9 cellular contexts compared by ENCODE assay signal in the genomic region with DNA sequence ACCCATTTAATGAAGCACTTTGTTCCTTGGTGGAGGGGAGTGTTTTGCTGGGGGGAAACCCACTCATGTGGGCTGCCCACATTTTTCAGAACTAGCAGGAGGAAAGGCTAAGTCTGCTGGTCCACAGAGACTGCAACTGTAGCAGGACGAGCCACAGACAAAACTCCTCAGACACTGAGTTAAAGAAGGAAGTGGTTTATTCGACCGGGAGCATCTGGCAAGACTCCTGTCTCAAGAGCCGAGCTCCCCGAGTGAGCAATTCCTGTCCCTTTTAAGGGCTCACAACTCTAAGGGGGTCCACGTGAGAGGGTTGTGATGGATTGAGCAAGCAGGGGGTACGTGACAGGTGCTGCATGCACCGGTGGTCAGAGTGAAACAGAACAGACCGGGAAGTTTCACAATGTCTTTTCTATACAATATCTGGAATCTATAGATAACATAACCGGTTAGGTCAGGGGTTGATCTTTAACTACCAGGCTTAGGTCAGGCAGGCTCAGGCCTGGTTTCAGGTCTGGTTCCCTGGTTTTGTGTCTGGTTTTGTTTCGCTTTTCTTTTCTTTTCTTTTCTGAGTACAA. TPM values are rescaled to one million over a fixed set of nuclear protein-coding genes. Genes with fewer than 3 reads are reported as not detected.
A peak's percentile ranks its signal among the peaks of the same experiment; 100 is the strongest.
DNase-seq lines count a peak whose midpoint lies in the region; ATAC-seq and TF ChIP-seq lines count a peak whose summit lies in the region.
"Not testable (repeated sequence)": the region's sequence is repeated elsewhere in the genome, so short reads cannot be mapped to it uniquely, and the experiment has no call there.
"Had no signal": no experiment of that assay in that cellular context is flagged by ENCODE, and none has a peak within 500 bp of the region (broad histone marks: within the 10 kb centered on the region; RNA-seq: fewer than 3 reads in every experiment).

No MANE protein-coding gene starts in this region.

- intact Hi-C loops in activated CD8-positive, alpha-beta T cell treated with anti-CD3 and anti-CD28 coated beads for 36 hours (cut with micrococcal nuclease); thyroid gland (cut with DNase I): not testable (repeated sequence)
- intact Hi-C loops in ascending aorta (cut with DNase I) (loop anchor here (5.0 to 10.0 kb wide), 5 partner anchors 113 to 840 kb away; partner anchors contain the start of genes ZNF429, ZNF430, ZNF66 and ZNF85), gastrocnemius medialis (cut with DNase I; ENCODE audit: low total_unique reads) (loop anchor here (10.0 kb wide), 2 partner anchors 240 to 840 kb away; partner anchors contain the start of gene ZNF429)
- intact Hi-C loops in naive thymus-derived CD4-positive, alpha-beta T cell (cut with micrococcal nuclease), result loop anchor here in 1 of 2 donors (5.0 to 10.0 kb wide), 2 partner anchors 418 to 1170 kb away; partner anchors contain the start of genes ZNF43 and ZNF714

- 0 out of 2 replicates have a peak overlapping the region, but pooled peaks have one; percentile 6 for H3K9ac ChIP-seq in BLaER1

- not testable (repeated sequence) for ATAC-seq in activated CD8-positive, alpha-beta T cell treated with anti-CD3 and anti-CD28 coated beads for 36 hours; gastroesophageal sphincter; naive thymus-derived CD4-positive, alpha-beta T cell; gastrocnemius medialis

- H3K4me1 ChIP-seq in BLaER1 (peaks cover 25% of the 10 kb centered on the region), ascending aorta (peaks cover 0 to 13% of the 10 kb centered on the region in 2 donors), gastroesophageal sphincter (peaks cover 0 to 12% (median 3%) of the 10 kb centered on the region in 3 donors), gastrocnemius medialis (peaks cover 5 to 16% of the 10 kb centered on the region in 2 donors), thyroid gland (peaks cover 13 to 14% of the 10 kb centered on the region in 2 donors)
- not testable (repeated sequence) for H3K4me1 ChIP-seq in naive thymus-derived CD4-positive, alpha-beta T cell (ENCODE audit: control insufficient read depth in 2 of 2, insufficient read depth in 2 of 2, low read length in 2 of 2)

- not testable (repeated sequence) for H3K9me3 Mint-ChIP-seq in activated CD8-positive, alpha-beta T cell treated with anti-CD3 and anti-CD28 coated beads for 36 hours
- H3K9me3 Mint-ChIP-seq in naive thymus-derived CD4-positive, alpha-beta T cell, result peaks cover 0 to 81% (median 25%) of the 10 kb centered on the region in 11 donors

- H3K36me3 Mint-ChIP-seq in activated CD8-positive, alpha-beta T cell treated with anti-CD3 and anti-CD28 coated beads for 36 hours (ENCODE audit: low read depth), result peaks cover 27% of the 10 kb centered on the region
- H3K36me3 Mint-ChIP-seq in naive thymus-derived CD4-positive, alpha-beta T cell, result peaks cover 0 to 21% (median 14%) of the 10 kb centered on the region in 5 donors

- H3K4me3 Mint-ChIP-seq in activated CD8-positive, alpha-beta T cell treated with anti-CD3 and anti-CD28 coated beads for 36 hours, result peak overlapping the region; percentile 7
- H3K4me3 Mint-ChIP-seq in naive thymus-derived CD4-positive, alpha-beta T cell, result peak overlapping the region; percentile 12 to 76 (median 56)

- peak overlapping the region; percentile 47 for H3K4me2 ChIP-seq in BLaER1

- POLR2A ChIA-PET in activated CD8-positive, alpha-beta T cell treated with anti-CD3 and anti-CD28 coated beads for 36 hours (lab: Charles Lee), result interaction anchor here (1.3 kb wide), 1 partner anchor 107 kb away, joined by 4 read pairs; no protein-coding TSS in a partner anchor
- POLR2A ChIA-PET in naive thymus-derived CD4-positive, alpha-beta T cell (lab: Charles Lee), result not testable (repeated sequence)

- peak overlapping the region; percentile 58 for H3K27ac ChIP-seq in BLaER1
- peak overlapping the region; percentile 59 to 73 for H3K27ac ChIP-seq in ascending aorta
- peak overlapping the region in 3 of 4 donors; percentile 45 to 73 (median 60) for H3K27ac ChIP-seq in gastroesophageal sphincter
- not testable (repeated sequence) for H3K27ac ChIP-seq in naive thymus-derived CD4-positive, alpha-beta T cell (ENCODE audit: low read depth, low read length)
- H3K27ac ChIP-seq in gastrocnemius medialis, result peak overlapping the region; percentile 40 to 75 (median 54)
- H3K27ac ChIP-seq in thyroid gland, result peak overlapping the region in 2 of 3 donors; percentile 57 to 73

- peak; percentile 14 for DNase-seq in KG1 (lab: John Stamatoyannopoulos, UW)
- not testable (repeated sequence) for DNase-seq in activated CD8-positive, alpha-beta T cell treated with anti-CD3 and anti-CD28 coated beads for 36 hours; ascending aorta (ENCODE audit: low spot score in 2 of 2); naive thymus-derived CD4-positive, alpha-beta T cell; gastrocnemius medialis; thyroid gland

- 80% methylated on average over 5 of the region's 11 CpGs; no CpG with 5 or more reads in 1 of the 2 donors for WGBS in gastroesophageal sphincter (ENCODE audit: low coverage in 1 of 2), 2 donors
- WGBS in thyroid gland, 2 donors, result 46 to 48% methylated on average over 11 of the region's 11 CpGs

- in situ Hi-C loops in gastrocnemius medialis (cut with MboI; ENCODE audit: low sequenced_read_pairs in 4 of 4), result not testable (repeated sequence)

- H3K27me3 ChIP-seq in BLaER1; ascending aorta; gastroesophageal sphincter; naive thymus-derived CD4-positive, alpha-beta T cell (ENCODE audit: control insufficient read depth in 2 of 2, insufficient read depth in 2 of 2, low read length in 2 of 2); gastrocnemius medialis; thyroid gland: not testable (repeated sequence)

- CTCF ChIA-PET in activated CD8-positive, alpha-beta T cell treated with anti-CD3 and anti-CD28 coated beads for 36 hours (lab: Charles Lee); naive thymus-derived CD4-positive, alpha-beta T cell (lab: Charles Lee): not testable (repeated sequence)

- H3K4me3 ChIP-seq in BLaER1; gastroesophageal sphincter; naive thymus-derived CD4-positive, alpha-beta T cell (ENCODE audit: low read length); thyroid gland (replicated peaks in 1 of 3): not testable (repeated sequence)
- peak overlapping the region in 1 of 2 donors; percentile 52 for H3K4me3 ChIP-seq in ascending aorta
- H3K4me3 ChIP-seq in gastrocnemius medialis, result peak overlapping the region in 1 of 4 donors; percentile 62

- H3K9me3 ChIP-seq in BLaER1, result peaks cover 62% of the 10 kb centered on the region
- H3K9me3 ChIP-seq in ascending aorta, gastroesophageal sphincter, gastrocnemius medialis, thyroid gland: not testable (repeated sequence)
- H3K9me3 ChIP-seq in naive thymus-derived CD4-positive, alpha-beta T cell (ENCODE audit: control insufficient read depth in 2 of 3, low read length in 3 of 3), result peaks cover 0 to 12% (median 0%) of the 10 kb centered on the region in 3 experiments

- TF ChIP-seq CTCF in activated CD8-positive, alpha-beta T cell treated with anti-CD3 and anti-CD28 coated beads for 36 hours (IDR thresholded peaks at IDR 0.05); ascending aorta (IDR thresholded peaks at IDR 0.05); gastroesophageal sphincter (IDR thresholded peaks at IDR 0.05); gastrocnemius medialis (IDR thresholded peaks at IDR 0.05 in 4 of 5, conservative IDR thresholded peaks at IDR 0.05 in 1 of 5); thyroid gland (IDR thresholded peaks at IDR 0.05): not testable (repeated sequence)

- peaks cover 11% of the 10 kb centered on the region for H3K36me3 ChIP-seq in BLaER1
- not testable (repeated sequence) for H3K36me3 ChIP-seq in ascending aorta; gastroesophageal sphincter; naive thymus-derived CD4-positive, alpha-beta T cell (ENCODE audit: control insufficient read depth in 2 of 3, insufficient read depth in 3 of 3, low read length in 3 of 3); gastrocnemius medialis; thyroid gland

- TF ChIP-seq EP300 in gastroesophageal sphincter (IDR thresholded peaks at IDR 0.05), result not testable (repeated sequence)

- not testable (repeated sequence) for H4K20me1 ChIP-seq in BLaER1

- not testable (repeated sequence) for H3K27me3 Mint-ChIP-seq in activated CD8-positive, alpha-beta T cell treated with anti-CD3 and anti-CD28 coated beads for 36 hours; naive thymus-derived CD4-positive, alpha-beta T cell

- peaks cover 15% of the 10 kb centered on the region for H3K4me1 Mint-ChIP-seq in activated CD8-positive, alpha-beta T cell treated with anti-CD3 and anti-CD28 coated beads for 36 hours (ENCODE audit: low read depth)
- H3K4me1 Mint-ChIP-seq in naive thymus-derived CD4-positive, alpha-beta T cell, result peaks cover 0 to 33% (median 28%) of the 10 kb centered on the region in 7 donors

- not testable (repeated sequence) for TF ChIP-seq POLR2A in gastroesophageal sphincter (IDR thresholded peaks at IDR 0.05); gastrocnemius medialis (IDR thresholded peaks at IDR 0.05); thyroid gland (IDR thresholded peaks at IDR 0.05)

- H3K27ac Mint-ChIP-seq in activated CD8-positive, alpha-beta T cell treated with anti-CD3 and anti-CD28 coated beads for 36 hours, result not testable (repeated sequence)
- H3K27ac Mint-ChIP-seq in naive thymus-derived CD4-positive, alpha-beta T cell, result peak overlapping the region in 2 of 9 donors; percentile 59 to 80

RNA-seq across cellular contexts. Expression of gene ZNF626, which starts 3.1 kb away (rescaled TPM):
- 10 to 100 TPM in 1 of 2 experiments, 1 to 10 TPM in 1; 9.3 to 11.1 TPM for total RNA-seq in activated CD8-positive, alpha-beta T cell treated with anti-CD3 and anti-CD28 coated beads for 36 hours
- 2.8 TPM for total RNA-seq in ascending aorta
- total RNA-seq in gastroesophageal sphincter, result 10 to 100 TPM; 13.3 to 27.1 (median 14.6) TPM
- total RNA-seq in naive thymus-derived CD4-positive, alpha-beta T cell, result 10 to 100 TPM in 4 of 5 experiments, 1 to 10 TPM in 1; 2.2 to 20.0 (median 12.4) TPM
- 10 to 100 TPM in 1 of 2 donors, 1 to 10 TPM in 1; 4.8 to 10.6 TPM for polyA plus RNA-seq in naive thymus-derived CD4-positive, alpha-beta T cell
- 10 to 100 TPM in 3 of 4 donors, 1 to 10 TPM in 1; 4.9 to 19.4 (median 14.2) TPM for total RNA-seq in gastrocnemius medialis
- total RNA-seq in thyroid gland, result 10 to 100 TPM; 31.1 to 50.7 (median 45.0) TPM
- total RNA-seq: NCI-H460 had no signal
